In the genomic region with DNA sequence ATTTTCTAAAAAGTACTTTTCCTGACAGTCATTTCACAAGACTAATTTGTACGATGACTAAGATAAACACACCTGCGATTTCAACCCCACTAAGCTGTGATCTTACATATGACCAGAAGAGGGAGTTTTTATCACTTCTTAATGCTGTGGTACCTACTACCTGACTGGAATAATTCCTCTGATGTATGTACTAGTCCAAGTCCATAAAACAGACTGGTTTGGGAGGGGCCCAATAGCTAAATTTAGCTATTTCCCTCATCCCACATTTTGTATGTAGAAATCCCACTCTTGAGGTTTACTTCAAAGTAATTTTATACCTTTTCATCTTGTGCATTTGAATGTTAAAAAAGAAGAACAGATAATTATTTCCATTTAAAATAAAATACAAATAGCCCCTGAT, we compare ENCODE assay signal across 9 cellular contexts. TPM values are rescaled to one million over a fixed set of nuclear protein-coding genes. Genes with fewer than 3 reads are reported as not detected.
DNase-seq lines count a peak whose midpoint lies in the region; ATAC-seq and TF ChIP-seq lines count a peak whose summit lies in the region.
"Had no signal": no experiment of that assay in that cellular context is flagged by ENCODE, and none has a peak within 500 bp of the region (broad histone marks: within the 10 kb centered on the region; RNA-seq: fewer than 3 reads in every experiment).

No MANE protein-coding gene starts in this region.

- no peaks in the 10 kb centered on the region for H3K9me3 ChIP-seq in CD4-positive, alpha-beta T cell (ENCODE audit: control insufficient read depth, low read length)

- TF ChIP-seq CTCF in CD4-positive, alpha-beta T cell (IDR thresholded peaks at IDR 0.05), result peak; percentile 93
- TF ChIP-seq CTCF in mesothelial cell of epicardium (IDR thresholded peaks at IDR 0.05; ENCODE audit: unreplicated experiment), result peak; percentile 78

- H3K36me3 Mint-ChIP-seq in CD4-positive, alpha-beta T cell (ENCODE audit: low read depth), result peaks cover 2% of the 10 kb centered on the region
- no peaks in the 10 kb centered on the region for H3K36me3 Mint-ChIP-seq in mesothelial cell of epicardium

- H3K27ac Mint-ChIP-seq in CD4-positive, alpha-beta T cell, result peak overlapping the region; percentile 63
- H3K27ac Mint-ChIP-seq in mesothelial cell of epicardium, result no peak overlapping the region

- H3K4me3 ChIP-seq in H7 (ENCODE audit: insufficient read depth, low read depth, low read length), result no peak overlapping the region
- H3K4me3 ChIP-seq: SK-N-MC had no signal

- no peaks in the 10 kb centered on the region for H3K27me3 Mint-ChIP-seq in CD4-positive, alpha-beta T cell
- no peaks in the 10 kb centered on the region for H3K27me3 Mint-ChIP-seq in mesothelial cell of epicardium (ENCODE audit: low read depth)

- no peak overlapping the region for H3K27ac ChIP-seq in CD4-positive, alpha-beta T cell (ENCODE audit: low read depth, low read length)
- H3K27ac ChIP-seq: SK-N-MC had no signal

- H3K27me3 ChIP-seq in CD4-positive, alpha-beta T cell (ENCODE audit: control insufficient read depth, insufficient read depth, low read length), result no peaks in the 10 kb centered on the region
- H3K27me3 ChIP-seq in H7 (ENCODE audit: control insufficient read depth, insufficient read depth, low read length), result no peaks in the 10 kb centered on the region

- H3K9me3 Mint-ChIP-seq in CD4-positive, alpha-beta T cell, result no peaks in the 10 kb centered on the region
- no peaks in the 10 kb centered on the region for H3K9me3 Mint-ChIP-seq in mesothelial cell of epicardium

- H3K4me1 Mint-ChIP-seq in CD4-positive, alpha-beta T cell (ENCODE audit: low read depth), result peaks cover 47% of the 10 kb centered on the region
- peaks cover 37% of the 10 kb centered on the region for H3K4me1 Mint-ChIP-seq in mesothelial cell of epicardium

- no peaks in the 10 kb centered on the region for H3K36me3 ChIP-seq in H7 (replicated peaks; ENCODE audit: control insufficient read depth, insufficient read depth, low read length)

- intact Hi-C loops in CD4-positive, alpha-beta T cell (cut with DNase I, micrococcal nuclease), result loop anchor here (1.0 to 2.0 kb wide), 3 partner anchors 17 to 61 kb away; a partner anchor contains a TSS

- POLR2A ChIA-PET in CD4-positive, alpha-beta T cell (lab: Charles Lee), result interaction anchor here (0.7 to 11.2 kb wide), 8 partner anchors 18 to 112 kb away, joined by 3 to 270 read pairs (median 6); a partner anchor contains a TSS

- no peak overlapping the region for H3K4me3 Mint-ChIP-seq in CD4-positive, alpha-beta T cell
- H3K4me3 Mint-ChIP-seq in mesothelial cell of epicardium, result no peak overlapping the region

- peak; percentile 99 for ATAC-seq in CD4-positive, alpha-beta T cell (ENCODE audit: poor library complexity)
- peak; percentile 87 for ATAC-seq in GM18858 (IDR thresholded peaks at IDR 0.05; ENCODE audit: unreplicated experiment)
- ATAC-seq in HG02973 (IDR thresholded peaks at IDR 0.05; ENCODE audit: unreplicated experiment), result peak; percentile 78
- ATAC-seq in GM21717 (IDR thresholded peaks at IDR 0.05; ENCODE audit: unreplicated experiment), result no peak

- CTCF ChIA-PET in CD4-positive, alpha-beta T cell (lab: Charles Lee), result interaction anchor here (0.7 to 13.2 kb wide), 17 partner anchors 10 to 62 kb away, joined by 3 to 168 read pairs (median 5); no protein-coding TSS in a partner anchor

- no peak for DNase-seq in CD4-positive, alpha-beta T cell
- DNase-seq in NCI-H345 treated with DMSO at 0.1 percent for 48 hours (lab: John Stamatoyannopoulos, UW; ENCODE audit: unreplicated experiment) (peak; percentile 29), mesothelial cell of epicardium (ENCODE audit: low spot score in 2 of 2, unreplicated experiment in 2 of 2) (no peak), H7 (no peak)
- peak; percentile 61 for DNase-seq in central memory CD4-positive, alpha-beta T cell

RNA-seq across cellular contexts. Expression of a gene that starts 49.7 kb away (rescaled TPM):
- 1 to 10 TPM; 1.4 to 2.1 TPM for total RNA-seq in CD4-positive, alpha-beta T cell
- total RNA-seq in mesothelial cell of epicardium, result not detected in 3 replicates
- not detected in 2 replicates for total RNA-seq in H7 (2014; rRNA removed; shearing (Covaris generic))

Comparison
In these comparisons a context has a peak if more than half of its experiments do, and no peak if none do; other contexts are left out.
1. DNase-seq: peak in NCI-H345 treated with DMSO at 0.1 percent for 48 hours (single experiment) and central memory CD4-positive, alpha-beta T cell (single experiment); none in CD4-positive, alpha-beta T cell (0 of 10), mesothelial cell of epicardium (0 of 2) and H7 (single experiment).